ENCODE assay signal across 1 cellular context in the genomic region with DNA sequence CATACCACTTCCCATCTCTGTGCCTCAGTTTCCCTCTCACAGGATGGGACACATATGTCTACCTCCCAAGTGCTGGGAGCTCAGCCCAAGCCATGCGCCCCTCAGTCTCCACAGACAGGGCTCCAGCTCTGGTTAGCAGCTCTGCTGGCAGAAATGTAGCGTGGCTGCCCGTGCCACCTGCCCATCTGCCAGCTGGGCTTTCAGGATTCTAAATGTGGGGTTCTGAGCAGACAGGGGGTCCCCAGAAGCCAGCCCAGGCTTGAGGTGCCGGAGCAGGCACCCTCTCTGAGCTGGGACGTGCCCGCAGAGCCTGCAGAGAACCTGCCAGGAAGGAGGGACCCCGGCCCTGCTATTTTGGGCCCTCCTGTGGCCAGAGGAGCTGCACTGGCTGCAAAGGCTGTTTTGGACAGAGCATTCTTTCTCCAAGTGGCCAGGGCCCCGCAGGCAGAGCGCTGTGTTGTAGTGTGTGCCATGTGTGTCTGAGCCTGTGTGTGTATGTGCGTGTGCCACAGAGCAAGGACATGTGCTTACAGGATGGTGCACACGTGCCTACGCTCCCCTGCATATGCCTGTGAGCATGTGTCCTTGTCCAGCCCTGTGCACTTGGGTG.
A peak's percentile ranks its signal among the peaks of the same experiment; 100 is the strongest.
TF ChIP-seq lines count a peak whose summit lies in the region.

No MANE protein-coding gene starts in this region.

TF ChIP-seq in HepG2, 621 proteins besides CTCF, POLR2A, EP300 and RAD21:
- TF ChIP-seq HOXA5 (CRISPR knock-in tag; IDR thresholded peaks at IDR 0.05) (no peak), ATM (IDR thresholded peaks at IDR 0.05; ENCODE audit: borderline replicate concordance) (no peak), ZBTB3 (CRISPR knock-in tag; IDR thresholded peaks at IDR 0.05; ENCODE audit: borderline replicate concordance, low read depth) (no peak), ZNF383 (CRISPR knock-in tag; IDR thresholded peaks at IDR 0.05; ENCODE audit: borderline replicate concordance) (no peak), ZNF224 (CRISPR knock-in tag; IDR thresholded peaks at IDR 0.05) (no peak), DPF2 (CRISPR knock-in tag; IDR thresholded peaks at IDR 0.05; ENCODE audit: borderline replicate concordance, low read depth) (no peak)
- TF ChIP-seq, protein P1, sequence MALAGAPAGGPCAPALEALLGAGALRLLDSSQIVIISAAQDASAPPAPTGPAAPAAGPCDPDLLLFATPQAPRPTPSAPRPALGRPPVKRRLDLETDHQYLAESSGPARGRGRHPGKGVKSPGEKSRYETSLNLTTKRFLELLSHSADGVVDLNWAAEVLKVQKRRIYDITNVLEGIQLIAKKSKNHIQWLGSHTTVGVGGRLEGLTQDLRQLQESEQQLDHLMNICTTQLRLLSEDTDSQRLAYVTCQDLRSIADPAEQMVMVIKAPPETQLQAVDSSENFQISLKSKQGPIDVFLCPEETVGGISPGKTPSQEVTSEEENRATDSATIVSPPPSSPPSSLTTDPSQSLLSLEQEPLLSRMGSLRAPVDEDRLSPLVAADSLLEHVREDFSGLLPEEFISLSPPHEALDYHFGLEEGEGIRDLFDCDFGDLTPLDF (CRISPR knock-in tag; IDR thresholded peaks at IDR 0.05) = no peak
- TF ChIP-seq, protein P2, sequence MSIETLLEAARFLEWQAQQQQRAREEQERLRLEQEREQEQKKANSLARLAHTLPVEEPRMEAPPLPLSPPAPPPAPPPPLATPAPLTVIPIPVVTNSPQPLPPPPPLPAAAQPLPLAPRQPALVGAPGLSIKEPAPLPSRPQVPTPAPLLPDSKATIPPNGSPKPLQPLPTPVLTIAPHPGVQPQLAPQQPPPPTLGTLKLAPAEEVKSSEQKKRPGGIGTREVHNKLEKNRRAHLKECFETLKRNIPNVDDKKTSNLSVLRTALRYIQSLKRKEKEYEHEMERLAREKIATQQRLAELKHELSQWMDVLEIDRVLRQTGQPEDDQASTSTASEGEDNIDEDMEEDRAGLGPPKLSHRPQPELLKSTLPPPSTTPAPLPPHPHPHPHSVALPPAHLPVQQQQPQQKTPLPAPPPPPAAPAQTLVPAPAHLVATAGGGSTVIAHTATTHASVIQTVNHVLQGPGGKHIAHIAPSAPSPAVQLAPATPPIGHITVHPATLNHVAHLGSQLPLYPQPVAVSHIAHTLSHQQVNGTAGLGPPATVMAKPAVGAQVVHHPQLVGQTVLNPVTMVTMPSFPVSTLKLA (IDR thresholded peaks at IDR 0.05) = peak; percentile 98
- TF ChIP-seq, protein P3, sequence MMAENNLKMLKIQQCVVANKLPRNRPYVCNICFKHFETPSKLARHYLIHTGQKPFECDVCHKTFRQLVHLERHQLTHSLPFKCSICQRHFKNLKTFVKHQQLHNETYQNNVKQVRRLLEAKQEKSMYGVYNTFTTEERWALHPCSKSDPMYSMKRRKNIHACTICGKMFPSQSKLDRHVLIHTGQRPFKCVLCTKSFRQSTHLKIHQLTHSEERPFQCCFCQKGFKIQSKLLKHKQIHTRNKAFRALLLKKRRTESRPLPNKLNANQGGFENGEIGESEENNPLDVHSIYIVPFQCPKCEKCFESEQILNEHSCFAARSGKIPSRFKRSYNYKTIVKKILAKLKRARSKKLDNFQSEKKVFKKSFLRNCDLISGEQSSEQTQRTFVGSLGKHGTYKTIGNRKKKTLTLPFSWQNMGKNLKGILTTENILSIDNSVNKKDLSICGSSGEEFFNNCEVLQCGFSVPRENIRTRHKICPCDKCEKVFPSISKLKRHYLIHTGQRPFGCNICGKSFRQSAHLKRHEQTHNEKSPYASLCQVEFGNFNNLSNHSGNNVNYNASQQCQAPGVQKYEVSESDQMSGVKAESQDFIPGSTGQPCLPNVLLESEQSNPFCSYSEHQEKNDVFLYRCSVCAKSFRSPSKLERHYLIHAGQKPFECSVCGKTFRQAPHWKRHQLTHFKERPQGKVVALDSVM (CRISPR knock-in tag; IDR thresholded peaks at IDR 0.05) = no peak
